Comparison of ENCODE assay signal across 1 cellular context in the genomic region with DNA sequence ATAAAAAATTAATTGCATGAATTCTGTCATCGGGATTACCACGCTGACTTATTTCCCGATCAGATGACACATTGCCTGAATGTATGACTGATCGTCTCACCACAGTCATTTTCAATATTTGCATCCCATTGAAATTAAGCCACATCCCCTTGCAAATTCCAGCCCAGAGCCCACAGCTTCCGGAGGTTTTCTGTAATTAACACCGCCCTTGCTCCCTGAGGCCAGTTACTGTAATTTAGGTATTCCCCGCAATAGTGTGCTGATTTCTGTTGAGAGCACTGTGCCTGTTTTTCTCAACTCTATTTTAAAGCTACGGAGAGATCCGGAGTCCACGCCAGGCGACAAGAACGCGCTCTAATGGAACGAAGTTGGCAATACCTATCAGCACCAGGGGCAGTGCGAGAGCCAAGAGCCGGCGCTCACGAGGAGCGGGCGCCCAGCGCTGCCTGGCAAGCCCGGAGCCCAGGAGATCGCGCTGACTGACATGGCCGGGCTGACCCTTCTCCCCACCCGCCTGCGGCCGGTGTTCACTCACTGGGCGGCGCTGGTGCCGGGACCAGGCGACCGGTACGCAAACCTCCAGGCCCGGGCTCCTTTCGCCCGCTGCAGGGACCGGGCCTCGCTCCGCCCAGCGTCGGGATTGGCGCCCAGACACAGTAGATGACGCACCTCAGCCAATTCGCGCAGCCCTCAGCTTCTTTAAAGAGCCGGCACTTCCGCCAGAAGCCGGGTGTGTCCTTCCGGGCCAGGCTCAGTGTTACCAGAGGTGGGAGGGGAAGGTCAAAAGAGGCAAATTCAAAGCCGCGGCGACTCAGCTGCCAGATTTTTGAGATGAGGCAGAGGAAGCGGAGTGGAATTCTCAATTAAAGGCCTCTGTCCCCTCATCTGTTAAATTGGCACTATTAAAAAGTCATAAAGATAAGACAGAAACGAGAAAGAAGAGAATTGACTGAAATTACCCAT.
TF ChIP-seq lines count a peak whose summit lies in the region.

A gene with protein sequence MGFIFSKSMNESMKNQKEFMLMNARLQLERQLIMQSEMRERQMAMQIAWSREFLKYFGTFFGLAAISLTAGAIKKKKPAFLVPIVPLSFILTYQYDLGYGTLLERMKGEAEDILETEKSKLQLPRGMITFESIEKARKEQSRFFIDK (minus strand): TSS at position 672 of the 963 bp plus-strand sequence. CDS start 5,948 bp downstream, outside the sequence.

TF ChIP-seq in H1, 55 proteins besides CTCF, POLR2A, EP300 and RAD21:
- TF ChIP-seq SIN3A (conservative IDR thresholded peaks at IDR 0.05 in 1 of 2, IDR thresholded peaks at IDR 0.05 in 1 of 2; ENCODE audit: low read depth in 1 of 2, low read length in 2 of 2), result peak in 1 of 2 experiments; percentile 84; a peak in 3 of 4 replicates
- TF ChIP-seq ASH2L (IDR thresholded peaks at IDR 0.05; ENCODE audit: low read length), result peak; percentile 74
- TF ChIP-seq TAF1 (IDR thresholded peaks at IDR 0.05; ENCODE audit: low read depth, low read length), result peak; percentile 66; the same call in 1 of the 2 replicates
- TF ChIP-seq BRCA1 (IDR thresholded peaks at IDR 0.05; ENCODE audit: low read depth, low read length), result no peak
- no peak for TF ChIP-seq EGR1 (IDR thresholded peaks at IDR 0.05; ENCODE audit: borderline replicate concordance, low read depth, low read length)
- TF ChIP-seq TAF7 (optimal IDR thresholded peaks at IDR 0.05; ENCODE audit: borderline replicate concordance, low read depth, low read length), result peak; percentile 22
- TF ChIP-seq JUND (IDR thresholded peaks at IDR 0.05; ENCODE audit: low read length), result peak; percentile 41
- 0 out of 2 replicates have a peak, but pooled peaks have one; percentile 4 for TF ChIP-seq SP1 (IDR thresholded peaks at IDR 0.05; ENCODE audit: low read depth, low read length)
- TF ChIP-seq POLR2AphosphoS5 (IDR thresholded peaks at IDR 0.05; ENCODE audit: low read depth, low read length), result peak; percentile 76
- peak; percentile 76 for TF ChIP-seq KDM4A (IDR thresholded peaks at IDR 0.05; ENCODE audit: low read depth, low read length, severe bottlenecking)
- TF ChIP-seq HDAC2 (IDR thresholded peaks at IDR 0.05; ENCODE audit: borderline replicate concordance in 1 of 2, low read depth in 2 of 2, low read length in 2 of 2), result 0 out of 4 replicates have a peak, but pooled peaks of 1 of the 2 experiments have one; percentile 54
- peak; percentile 85 for TF ChIP-seq PHF8 (conservative IDR thresholded peaks at IDR 0.05; ENCODE audit: low read depth, low read length)
- TF ChIP-seq GABPA (IDR thresholded peaks at IDR 0.05; ENCODE audit: borderline replicate concordance, insufficient read depth, low read length), result peak; percentile 77; the same call in 1 of the 2 replicates
- TF ChIP-seq RNF2 (IDR thresholded peaks at IDR 0.05; ENCODE audit: borderline replicate concordance, low read depth, low read length, missing control alignments, poor library complexity, severe bottlenecking), result no peak
- peak; percentile 49; the same call in 1 of the 2 replicates for TF ChIP-seq RBBP5 (IDR thresholded peaks at IDR 0.05; ENCODE audit: borderline replicate concordance, low read depth, low read length)
- TF ChIP-seq E2F6 (IDR thresholded peaks at IDR 0.05), result 0 out of 2 replicates have a peak, but pooled peaks have one; percentile 34
- TF ChIP-seq CBX5 (IDR thresholded peaks at IDR 0.05; ENCODE audit: low read depth, low read length), result no peak
- 0 out of 2 replicates have a peak, but pooled peaks have one; percentile 60 for TF ChIP-seq CHD2 (IDR thresholded peaks at IDR 0.05; ENCODE audit: low read length)
- TF ChIP-seq HDAC6 (IDR thresholded peaks at IDR 0.05; ENCODE audit: low read depth, low read length), result no peak
- peak; percentile 79 for TF ChIP-seq CREB1 (IDR thresholded peaks at IDR 0.05)
- TF ChIP-seq, protein P1, sequence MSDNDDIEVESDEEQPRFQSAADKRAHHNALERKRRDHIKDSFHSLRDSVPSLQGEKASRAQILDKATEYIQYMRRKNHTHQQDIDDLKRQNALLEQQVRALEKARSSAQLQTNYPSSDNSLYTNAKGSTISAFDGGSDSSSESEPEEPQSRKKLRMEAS (IDR thresholded peaks at IDR 0.05), result peak; percentile 55
- peak; percentile 69 for TF ChIP-seq TBP (IDR thresholded peaks at IDR 0.05; ENCODE audit: low read depth, low read length)
